In genomic region chr2:46915281-46915810, GRCh38 we compare ENCODE assay signal across 8 cellular contexts. TPM values are rescaled to one million over a fixed set of nuclear protein-coding genes. Genes with fewer than 3 reads are reported as not detected.
A peak's percentile ranks its signal among the peaks of the same experiment; 100 is the strongest.
DNase-seq lines count a peak whose midpoint lies in the region; ATAC-seq and TF ChIP-seq lines count a peak whose summit lies in the region.

Gene MCFD2, minus strand, starts transcription at chr2:46915806. Its CDS starts 6,635 bp downstream, at chr2:46909171.

- H3K4me3 ChIP-seq in GM08714 (ENCODE audit: low read length) (peak within 1 kb of the TSS; percentile 93), RWPE2 (ENCODE audit: severe bottlenecking) (peak within 1 kb of the TSS; percentile 78), tibial artery (peak within 1 kb of the TSS; percentile 68 to 96)
- peak within 1 kb of the TSS; percentile 94 for H3K4me3 ChIP-seq in effector memory CD4-positive, alpha-beta T cell (ENCODE audit: insufficient read depth, low read depth, low read length, poor library complexity, severe bottlenecking)

- no peak for DNase-seq in RWPE2 (ENCODE audit: low spot score)
- DNase-seq in effector memory CD4-positive, alpha-beta T cell = no peak
- peak; percentile 91 for DNase-seq in mesenteric fat pad (ENCODE audit: low spot score)
- DNase-seq in tibial artery = peak; percentile 47 to 86
- DNase-seq in central memory CD4-positive, alpha-beta T cell = no peak
- DNase-seq in NCI-H1105 treated with DMSO at 0.1 percent for 48 hours (lab: John Stamatoyannopoulos, UW) = no peak

- H3K27ac ChIP-seq in RWPE2 (ENCODE audit: poor library complexity, severe bottlenecking) (peak within 1 kb of the TSS; percentile 81), tibial artery (peak within 1 kb of the TSS; percentile 89 to 99)
- peak within 1 kb of the TSS; percentile 94 for H3K27ac ChIP-seq in effector memory CD4-positive, alpha-beta T cell (ENCODE audit: insufficient read depth, low read length, poor library complexity, severe bottlenecking)

- H3K36me3 ChIP-seq in RWPE2 (ENCODE audit: low read depth) (peaks cover 35% of the 10 kb centered on the region), tibial artery (peaks cover 7 to 11% (median 9%) of the 10 kb centered on the region in 3 donors)
- H3K36me3 ChIP-seq in effector memory CD4-positive, alpha-beta T cell (ENCODE audit: control insufficient read depth, insufficient read depth, low read length) = no peaks in the 10 kb centered on the region

- TF ChIP-seq CTCF in RWPE2 (IDR thresholded peaks at IDR 0.05; ENCODE audit: poor library complexity, severe bottlenecking) (no peak), tibial artery (IDR thresholded peaks at IDR 0.05) (no peak)

- ATAC-seq in HG02623 (IDR thresholded peaks at IDR 0.05; ENCODE audit: unreplicated experiment) = peak; percentile 3
- ATAC-seq in RWPE2 (ENCODE audit: low read depth) = peak; percentile 24

- intact Hi-C loops in tibial artery (cut with DNase I; ENCODE audit: low total_unique reads) = no loop called here

- no peaks in the 10 kb centered on the region for H3K9me3 ChIP-seq in RWPE2 (ENCODE audit: severe bottlenecking)
- H3K9me3 ChIP-seq in effector memory CD4-positive, alpha-beta T cell (ENCODE audit: control insufficient read depth, low read length) = no peaks in the 10 kb centered on the region
- H3K9me3 ChIP-seq in tibial artery = no peaks in the 10 kb centered on the region

- peaks cover 22% of the 10 kb centered on the region for H3K4me1 ChIP-seq in RWPE2 (ENCODE audit: insufficient read depth, poor library complexity, severe bottlenecking)
- peaks cover 7% of the 10 kb centered on the region for H3K4me1 ChIP-seq in effector memory CD4-positive, alpha-beta T cell (ENCODE audit: control insufficient read depth, insufficient read depth, low read length, poor library complexity, severe bottlenecking)
- peaks cover 0 to 44% (median 25%) of the 10 kb centered on the region in 4 donors for H3K4me1 ChIP-seq in tibial artery

- H3K27me3 ChIP-seq in RWPE2 (ENCODE audit: insufficient read depth, poor library complexity, severe bottlenecking) (no peaks in the 10 kb centered on the region), tibial artery (no peaks in the 10 kb centered on the region)
- H3K27me3 ChIP-seq in effector memory CD4-positive, alpha-beta T cell (replicated peaks; ENCODE audit: control insufficient read depth, insufficient read depth, low read length, poor library complexity, severe bottlenecking) = no peaks in the 10 kb centered on the region

RNA-seq across cellular contexts. Expression of gene MCFD2, which starts in this region (rescaled TPM):
- total RNA-seq in mesenteric fat pad = 104 TPM

Comparison
In these comparisons a context has a peak if more than half of its experiments do, and no peak if none do; other contexts are left out.
1. DNase-seq: peak in mesenteric fat pad (single experiment) and tibial artery (2 of 2); none in RWPE2 (single experiment), effector memory CD4-positive, alpha-beta T cell (0 of 3), central memory CD4-positive, alpha-beta T cell (single experiment) and NCI-H1105 treated with DMSO at 0.1 percent for 48 hours (single experiment).
2. Peak in every context shown above with its lines, with median percentiles within 50 percentile points of each other: H3K4me3 ChIP-seq and H3K27ac ChIP-seq.